ENCODE assay signal across 14 cellular contexts in the genomic region with DNA sequence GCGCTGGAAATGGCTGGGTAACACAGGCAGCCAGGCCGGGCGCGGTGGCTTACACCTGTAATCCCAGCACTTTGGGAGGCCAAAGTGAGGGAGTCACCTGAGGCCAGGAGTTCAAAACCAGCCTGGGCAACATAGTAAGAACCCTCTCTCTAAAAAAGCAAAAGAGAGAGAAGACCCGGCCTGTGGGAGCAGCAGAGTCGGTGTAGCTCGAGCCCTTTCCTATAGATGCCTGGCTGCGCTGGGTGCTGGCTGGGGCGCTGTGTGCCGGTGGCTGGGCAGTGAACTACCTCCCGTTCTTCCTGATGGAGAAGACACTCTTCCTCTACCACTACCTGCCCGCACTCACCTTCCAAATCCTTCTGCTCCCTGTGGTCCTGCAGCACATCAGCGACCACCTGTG. TPM values are rescaled to one million over a fixed set of nuclear protein-coding genes. Genes with fewer than 3 reads are reported as not detected.
DNase-seq lines count a peak whose midpoint lies in the region; ATAC-seq and TF ChIP-seq lines count a peak whose summit lies in the region.
"Had no signal": no experiment of that assay in that cellular context is flagged by ENCODE, and none has a peak within 500 bp of the region (broad histone marks: within the 10 kb centered on the region; RNA-seq: fewer than 3 reads in every experiment).

No MANE protein-coding gene starts in this region.

- DNase-seq in activated CD4-positive, alpha-beta T cell treated with anti-CD3 and anti-CD28 coated beads, Interleukin-2, amount 10 ng/mL, durations not matched to agents 7 days and 5 days = no peak
- DNase-seq in activated CD4-positive, alpha-beta T cell treated with anti-CD3 and anti-CD28 coated beads, Interleukin-2, amount 50 U/mL, for 1 hour = no peak
- no peak for DNase-seq in neural crest cell (ENCODE audit: low read depth, low spot score)
- no peak for DNase-seq in GM13976 (ENCODE audit: low spot score)
- DNase-seq: AML-193; Caco-2; CD4-positive, alpha-beta T cell; HCEC 1CT had no signal

- in situ Hi-C loops in GM13976 (cut with MboI; ENCODE audit: low sequenced_read_pairs, unreplicated experiment) = no loop called here

- H3K36me3 Mint-ChIP-seq in activated CD4-positive, alpha-beta T cell treated with anti-CD3 and anti-CD28 coated beads, Interleukin-2, amount 10 ng/mL, durations not matched to agents 7 days and 5 days (ENCODE audit: low read depth) = peaks cover 61% of the 10 kb centered on the region
- peaks cover 87% of the 10 kb centered on the region for H3K36me3 Mint-ChIP-seq in activated T-helper 17 cell treated with anti-CD3 and anti-CD28 coated beads, Interleukin-2, amount 50 U/mL, for 72 hours (ENCODE audit: low read depth)
- H3K36me3 Mint-ChIP-seq in neural crest cell (ENCODE audit: low read depth) = peaks cover 13% of the 10 kb centered on the region
- H3K36me3 Mint-ChIP-seq in stimulated activated memory B cell treated with anti-CD40 and anti-IgM and Interleukin-4, amounts not matched to agents 10 μg/mL and 1 μg/mL and 100 μg/mL, for 72 hours = peaks cover 69% of the 10 kb centered on the region

- POLR2A ChIA-PET in activated CD4-positive, alpha-beta T cell treated with anti-CD3 and anti-CD28 coated beads, Interleukin-2, amount 10 ng/mL, durations not matched to agents 7 days and 5 days (lab: Charles Lee) = no interaction called here

- H3K9me3 Mint-ChIP-seq in activated CD4-positive, alpha-beta T cell treated with anti-CD3 and anti-CD28 coated beads, Interleukin-2, amount 10 ng/mL, durations not matched to agents 7 days and 5 days = no peaks in the 10 kb centered on the region
- H3K9me3 Mint-ChIP-seq in activated T-helper 17 cell treated with anti-CD3 and anti-CD28 coated beads, Interleukin-2, amount 50 U/mL, for 72 hours = no peaks in the 10 kb centered on the region
- no peaks in the 10 kb centered on the region for H3K9me3 Mint-ChIP-seq in neural crest cell
- no peaks in the 10 kb centered on the region for H3K9me3 Mint-ChIP-seq in stimulated activated memory B cell treated with anti-CD40 and anti-IgM and Interleukin-4, amounts not matched to agents 10 μg/mL and 1 μg/mL and 100 μg/mL, for 72 hours
- H3K9me3 Mint-ChIP-seq: CD4-positive, alpha-beta T cell had no signal

- H3K4me3 Mint-ChIP-seq in activated CD4-positive, alpha-beta T cell treated with anti-CD3 and anti-CD28 coated beads, Interleukin-2, amount 10 ng/mL, durations not matched to agents 7 days and 5 days = no peak overlapping the region
- no peak overlapping the region for H3K4me3 Mint-ChIP-seq in activated T-helper 17 cell treated with anti-CD3 and anti-CD28 coated beads, Interleukin-2, amount 50 U/mL, for 72 hours
- no peak overlapping the region for H3K4me3 Mint-ChIP-seq in neural crest cell
- H3K4me3 Mint-ChIP-seq in stimulated activated memory B cell treated with anti-CD40 and anti-IgM and Interleukin-4, amounts not matched to agents 10 μg/mL and 1 μg/mL and 100 μg/mL, for 72 hours = no peak overlapping the region
- H3K4me3 Mint-ChIP-seq: CD4-positive, alpha-beta T cell had no signal

- TF ChIP-seq CTCF in neural crest cell (conservative IDR thresholded peaks at IDR 0.05) (no peak), GM13976 (IDR thresholded peaks at IDR 0.05; ENCODE audit: borderline replicate concordance, control extremely low read depth, extremely low read depth, insufficient read depth, missing control alignments) (no peak)

- CTCF ChIA-PET in activated CD4-positive, alpha-beta T cell treated with anti-CD3 and anti-CD28 coated beads, Interleukin-2, amount 10 ng/mL, durations not matched to agents 7 days and 5 days (lab: Charles Lee) = no interaction called here

- no peaks in the 10 kb centered on the region for H3K4me1 Mint-ChIP-seq in activated CD4-positive, alpha-beta T cell treated with anti-CD3 and anti-CD28 coated beads, Interleukin-2, amount 10 ng/mL, durations not matched to agents 7 days and 5 days
- H3K4me1 Mint-ChIP-seq in activated T-helper 17 cell treated with anti-CD3 and anti-CD28 coated beads, Interleukin-2, amount 50 U/mL, for 72 hours = peaks cover 4% of the 10 kb centered on the region
- H3K4me1 Mint-ChIP-seq in neural crest cell = no peaks in the 10 kb centered on the region
- H3K4me1 Mint-ChIP-seq in stimulated activated memory B cell treated with anti-CD40 and anti-IgM and Interleukin-4, amounts not matched to agents 10 μg/mL and 1 μg/mL and 100 μg/mL, for 72 hours = no peaks in the 10 kb centered on the region

- ATAC-seq in activated T-helper 17 cell treated with anti-CD3 and anti-CD28 coated beads, Interleukin-2, amount 50 U/mL, for 72 hours (replicated peaks) = no peak
- no peak for ATAC-seq in stimulated activated memory B cell treated with anti-CD40 and anti-IgM and Interleukin-4, amounts not matched to agents 10 μg/mL and 1 μg/mL and 100 μg/mL, for 72 hours
- ATAC-seq in HG02852 (IDR thresholded peaks at IDR 0.05; ENCODE audit: unreplicated experiment) (no peak), GM21576 (IDR thresholded peaks at IDR 0.05; ENCODE audit: unreplicated experiment) (no peak)
- ATAC-seq: A549 had no signal

- H3K27ac Mint-ChIP-seq in activated CD4-positive, alpha-beta T cell treated with anti-CD3 and anti-CD28 coated beads, Interleukin-2, amount 10 ng/mL, durations not matched to agents 7 days and 5 days = peak overlapping the region; percentile 31
- peak overlapping the region; percentile 31 for H3K27ac Mint-ChIP-seq in activated T-helper 17 cell treated with anti-CD3 and anti-CD28 coated beads, Interleukin-2, amount 50 U/mL, for 72 hours
- peak overlapping the region; percentile 35 for H3K27ac Mint-ChIP-seq in neural crest cell (ENCODE audit: unreplicated experiment)
- peak overlapping the region; percentile 53 for H3K27ac Mint-ChIP-seq in stimulated activated memory B cell treated with anti-CD40 and anti-IgM and Interleukin-4, amounts not matched to agents 10 μg/mL and 1 μg/mL and 100 μg/mL, for 72 hours
- H3K27ac Mint-ChIP-seq: CD4-positive, alpha-beta T cell had no signal

- H3K27me3 Mint-ChIP-seq in activated CD4-positive, alpha-beta T cell treated with anti-CD3 and anti-CD28 coated beads, Interleukin-2, amount 10 ng/mL, durations not matched to agents 7 days and 5 days = no peaks in the 10 kb centered on the region
- no peaks in the 10 kb centered on the region for H3K27me3 Mint-ChIP-seq in activated T-helper 17 cell treated with anti-CD3 and anti-CD28 coated beads, Interleukin-2, amount 50 U/mL, for 72 hours
- H3K27me3 Mint-ChIP-seq in neural crest cell (ENCODE audit: low read depth) = no peaks in the 10 kb centered on the region
- no peaks in the 10 kb centered on the region for H3K27me3 Mint-ChIP-seq in stimulated activated memory B cell treated with anti-CD40 and anti-IgM and Interleukin-4, amounts not matched to agents 10 μg/mL and 1 μg/mL and 100 μg/mL, for 72 hours
- H3K27me3 Mint-ChIP-seq: CD4-positive, alpha-beta T cell had no signal

RNA-seq across cellular contexts. Expression of gene UCK1, which starts 9.2 kb away (rescaled TPM):
- 10 to 100 TPM; 35.9 to 39.5 TPM for total RNA-seq in activated CD4-positive, alpha-beta T cell treated with anti-CD3 and anti-CD28 coated beads, Interleukin-2, amount 10 ng/mL, durations not matched to agents 7 days and 5 days
- total RNA-seq in activated T-helper 17 cell treated with anti-CD3 and anti-CD28 coated beads, Interleukin-2, amount 50 U/mL, for 72 hours = 10 to 100 TPM; 22.1 to 23.7 TPM
- 56.4 and 56.8 TPM in 2 replicates for total RNA-seq in neural crest cell

RNA-seq across cellular contexts. Expression of gene POMT1, which starts 19.1 kb away (rescaled TPM):
- total RNA-seq in activated CD4-positive, alpha-beta T cell treated with anti-CD3 and anti-CD28 coated beads, Interleukin-2, amount 10 ng/mL, durations not matched to agents 7 days and 5 days = 10 to 100 TPM; 47.7 to 54.1 TPM
- 10 to 100 TPM; 51.3 to 73.7 TPM for total RNA-seq in activated T-helper 17 cell treated with anti-CD3 and anti-CD28 coated beads, Interleukin-2, amount 50 U/mL, for 72 hours
- total RNA-seq in neural crest cell = 42.8 and 46.3 TPM in 2 replicates

RNA-seq across cellular contexts. Expression of gene PRRT1B, which starts 23.5 kb away (rescaled TPM):
- total RNA-seq in activated CD4-positive, alpha-beta T cell treated with anti-CD3 and anti-CD28 coated beads, Interleukin-2, amount 10 ng/mL, durations not matched to agents 7 days and 5 days = not detected
- not detected for total RNA-seq in activated T-helper 17 cell treated with anti-CD3 and anti-CD28 coated beads, Interleukin-2, amount 50 U/mL, for 72 hours
- not detected in 2 replicates for total RNA-seq in neural crest cell
- total RNA-seq: CD4-positive, alpha-beta T cell; H4 had no signal
